In the genomic region with DNA sequence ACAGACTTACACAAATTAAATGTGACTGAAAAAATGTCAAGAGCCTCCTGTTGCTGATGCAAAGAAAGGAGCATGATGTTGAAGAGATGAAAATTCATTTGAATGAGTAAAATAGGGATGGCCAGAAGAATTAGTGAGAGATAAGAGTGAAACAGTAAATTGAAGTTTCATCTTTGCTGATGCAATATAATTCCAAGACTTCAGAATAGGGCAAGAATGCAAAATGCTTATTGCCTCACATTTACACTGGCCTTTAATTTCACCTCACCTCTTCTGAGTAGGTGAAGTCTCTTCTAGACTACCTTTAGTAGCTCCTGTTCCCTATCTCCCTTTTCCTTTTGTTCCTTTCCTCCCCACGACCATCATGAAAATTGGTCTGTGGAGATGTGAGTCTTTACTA, we compare ENCODE assay signal across 23 cellular contexts.
"Had no signal": no experiment of that assay in that cellular context is flagged by ENCODE, and none has a peak within 500 bp of the region (broad histone marks: within the 10 kb centered on the region; RNA-seq: fewer than 3 reads in every experiment).

No MANE protein-coding gene starts in this region.

- H3K27me3 ChIP-seq: MG63, SJCRH30 had no signal

- DNase-seq: Karpas-422, KBM-7, MG63, NCI-H1092, NCI-H1105 treated with DMSO at 0.1 percent for 48 hours, NCI-H1417 treated with DMSO at 0.1 percent for 48 hours, NCI-H146, NCI-H1694 treated with DMSO at 0.1 percent for 48 hours, NCI-H1930, NCI-H2081, NCI-H2107, NCI-H2227 treated with DMSO at 0.1 percent for 48 hours, NCI-H524, NCI-H526 treated with DMSO at 0.1 percent for 48 hours, NCI-H748 treated with DMSO at 0.1 percent for 48 hours, PC-3, SHP77 treated with DMSO at 0.1 percent for 48 hours, SJCRH30 had no signal

- H3K27ac ChIP-seq: SJCRH30 had no signal

- H3K36me3 ChIP-seq: MG63, SJCRH30 had no signal

- ATAC-seq: HepG2, Panc1, PC-3, Right ventricle myocardium inferior, SK-N-SH treated with all-trans-retinoic acid at 6 μM for 48 hours had no signal

- H3K27me3 Mint-ChIP-seq: IgD-negative memory B cell had no signal

- H3K36me3 Mint-ChIP-seq: IgD-negative memory B cell had no signal

- H3K27ac Mint-ChIP-seq: IgD-negative memory B cell had no signal

- H3K9me3 ChIP-seq: MG63, SJCRH30 had no signal

- H3K4me1 ChIP-seq: SJCRH30 had no signal

- H3K4me3 ChIP-seq: MG63, SJCRH30 had no signal
